ENCODE assay signal across 8 cellular contexts in the genomic region with DNA sequence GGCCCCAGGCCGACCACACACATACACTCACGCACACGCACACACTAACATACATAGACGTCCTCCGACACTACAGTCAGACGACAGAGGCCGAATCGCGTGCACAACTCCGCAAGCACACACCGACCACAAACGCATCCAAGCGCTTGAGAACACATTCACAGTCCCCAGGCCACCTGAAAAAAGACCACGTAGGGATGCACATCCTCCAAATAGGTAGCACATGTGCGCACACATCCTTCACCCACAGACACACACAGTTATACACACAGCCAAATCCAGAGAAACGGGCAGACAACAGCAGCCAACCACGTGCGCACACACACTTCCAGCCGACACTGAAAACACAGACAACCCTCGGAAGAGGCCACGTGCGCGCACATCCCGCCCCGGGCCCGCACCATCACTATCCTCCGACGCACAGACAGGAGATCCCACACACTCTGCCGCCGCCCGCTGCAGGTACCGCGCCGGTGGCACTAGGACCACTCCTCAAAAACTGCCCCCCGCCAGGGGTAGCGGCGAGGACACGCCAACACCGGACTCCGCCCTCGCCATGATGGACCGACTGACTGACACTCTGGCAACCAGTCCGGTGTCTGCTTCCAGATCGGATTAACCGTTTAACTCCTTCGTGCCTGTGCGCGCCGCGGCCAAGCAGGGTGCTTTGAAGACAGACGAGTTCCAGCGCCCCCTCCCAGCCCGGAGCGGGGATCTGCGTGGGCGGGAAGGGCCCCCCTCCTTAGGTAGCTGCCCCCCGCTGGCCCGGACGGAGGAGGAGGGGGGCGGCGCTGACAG. TPM values are rescaled to one million over a fixed set of nuclear protein-coding genes. Genes with fewer than 3 reads are reported as not detected.
DNase-seq lines count a peak whose midpoint lies in the region.

No MANE protein-coding gene starts in this region.

- no peaks in the 10 kb centered on the region for H3K36me3 Mint-ChIP-seq in activated T-cell treated with anti-CD3 and anti-CD28 coated beads, Interleukin-2, amount 50 U/mL, for 24 hours (ENCODE audit: low read depth)

- peak; percentile 62 for DNase-seq in A172 (ENCODE audit: low spot score)
- peak; percentile 79 for DNase-seq in GDM1 (lab: John Stamatoyannopoulos, UW)
- peak; percentile 95 to 98 for DNase-seq in NCI-H446 (lab: John Stamatoyannopoulos, UW)
- peak; percentile 73 for DNase-seq in activated T-cell treated with anti-CD3 and anti-CD28 coated beads, Interleukin-2, amount 50 U/mL, for 24 hours
- DNase-seq in glomerular visceral epithelial cell (ENCODE audit: extremely low spot score), result peak; percentile 33
- peak; percentile 42 for DNase-seq in stimulated activated CD4-positive, alpha-beta T cell treated with anti-CD3 and anti-CD28 coated beads, Interleukin-4, amount 100 ng/mL, for 24 hours
- DNase-seq in HuH-7 (ENCODE audit: low spot score), result no peak
- DNase-seq in NOMO-1 (lab: John Stamatoyannopoulos, UW; ENCODE audit: unreplicated experiment in 2 of 2), result no peak

- peaks cover 68% of the 10 kb centered on the region for H3K4me1 Mint-ChIP-seq in activated T-cell treated with anti-CD3 and anti-CD28 coated beads, Interleukin-2, amount 50 U/mL, for 24 hours (ENCODE audit: low read depth)

- H3K27me3 Mint-ChIP-seq in activated T-cell treated with anti-CD3 and anti-CD28 coated beads, Interleukin-2, amount 50 U/mL, for 24 hours, result peaks cover 63% of the 10 kb centered on the region

- H3K27ac Mint-ChIP-seq in activated T-cell treated with anti-CD3 and anti-CD28 coated beads, Interleukin-2, amount 50 U/mL, for 24 hours, result peak overlapping the region; percentile 82

- H3K9me3 Mint-ChIP-seq in activated T-cell treated with anti-CD3 and anti-CD28 coated beads, Interleukin-2, amount 50 U/mL, for 24 hours, result no peaks in the 10 kb centered on the region

- peak overlapping the region; percentile 77 for H3K4me3 Mint-ChIP-seq in activated T-cell treated with anti-CD3 and anti-CD28 coated beads, Interleukin-2, amount 50 U/mL, for 24 hours

RNA-seq across cellular contexts. Expression of a gene that starts 0.5 kb away (rescaled TPM):
- 0.41 and 1.3 TPM in 2 replicates for total RNA-seq in A172 (2014; rRNA removed; shearing (Covaris generic))

RNA-seq across cellular contexts. Expression of a gene that starts 16.5 kb away (rescaled TPM):
- 260 and 268 TPM in 2 replicates for total RNA-seq in A172 (2014; rRNA removed; shearing (Covaris generic))

RNA-seq across cellular contexts. Expression of a gene that starts 39.5 kb away (rescaled TPM):
- 59.7 and 112 TPM in 2 replicates for total RNA-seq in A172 (2014; rRNA removed; shearing (Covaris generic))

Comparison
In these comparisons a context has a peak if more than half of its experiments do, and no peak if none do; other contexts are left out.
1. DNase-seq: peak in A172 (single experiment), GDM1 (single experiment), NCI-H446 (2 of 2), activated T-cell treated with anti-CD3 and anti-CD28 coated beads, Interleukin-2, amount 50 U/mL, for 24 hours (single experiment), glomerular visceral epithelial cell (single experiment) and stimulated activated CD4-positive, alpha-beta T cell treated with anti-CD3 and anti-CD28 coated beads, Interleukin-4, amount 100 ng/mL, for 24 hours (single experiment); none in HuH-7 (single experiment) and NOMO-1 (0 of 2).